11 cellular contexts compared by ENCODE assay signal in the genomic region with DNA sequence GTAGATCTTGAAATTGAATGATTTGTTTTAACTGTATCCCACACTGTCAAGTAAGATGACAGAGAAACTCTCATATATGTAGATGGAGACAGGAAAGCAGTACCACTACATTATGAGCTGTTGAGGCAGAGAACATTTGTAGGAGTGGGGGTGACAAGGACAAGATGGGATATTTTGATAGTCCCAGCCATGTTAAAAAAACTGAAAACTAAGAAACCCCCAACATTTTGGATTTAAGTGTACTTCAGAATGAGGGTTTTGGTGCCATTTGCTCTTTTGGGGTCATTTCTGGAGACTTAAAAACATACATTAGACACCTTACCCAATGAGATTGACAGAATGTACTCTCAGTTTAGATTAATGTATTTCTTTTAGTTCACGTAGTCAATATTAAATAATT.
DNase-seq lines count a peak whose midpoint lies in the region; ATAC-seq and TF ChIP-seq lines count a peak whose summit lies in the region.
"Had no signal": no experiment of that assay in that cellular context is flagged by ENCODE, and none has a peak within 500 bp of the region (broad histone marks: within the 10 kb centered on the region; RNA-seq: fewer than 3 reads in every experiment).

No MANE protein-coding gene starts in this region.

- H3K4me1 ChIP-seq in adipocyte (ENCODE audit: control insufficient read depth, insufficient read depth, low read length) (peaks cover 9% of the 10 kb centered on the region), mucosa of rectum (ENCODE audit: control insufficient read depth in 2 of 2, insufficient read depth in 2 of 2, low read length in 2 of 2) (peaks cover 5% of the 10 kb centered on the region in 2 donors), transverse colon (peaks cover 0 to 17% (median 7%) of the 10 kb centered on the region in 4 donors), uterus (no peaks in the 10 kb centered on the region)
- H3K4me1 ChIP-seq in naive thymus-derived CD4-positive, alpha-beta T cell (ENCODE audit: control insufficient read depth in 2 of 2, insufficient read depth in 2 of 2, low read length in 2 of 2) = peaks cover 4 to 5% of the 10 kb centered on the region in 2 donors

- H3K9me3 ChIP-seq in adipocyte (ENCODE audit: control insufficient read depth, low read length) (no peaks in the 10 kb centered on the region), mucosa of rectum (ENCODE audit: control insufficient read depth in 2 of 2, low read length in 2 of 2) (no peaks in the 10 kb centered on the region), transverse colon (no peaks in the 10 kb centered on the region), uterus (no peaks in the 10 kb centered on the region)
- no peaks in the 10 kb centered on the region for H3K9me3 ChIP-seq in naive thymus-derived CD4-positive, alpha-beta T cell (ENCODE audit: control insufficient read depth in 2 of 3, low read length in 3 of 3)
- H3K9me3 ChIP-seq: mucosa of descending colon had no signal

- no peak overlapping the region for H3K27ac Mint-ChIP-seq in activated naive CD4-positive, alpha-beta T cell treated with anti-CD3 and anti-CD28 coated beads, Interleukin-2, amount 10 ng/mL, durations not matched to agents 7 days and 5 days
- no peak overlapping the region for H3K27ac Mint-ChIP-seq in naive thymus-derived CD4-positive, alpha-beta T cell

- TF ChIP-seq CTCF in transverse colon (IDR thresholded peaks at IDR 0.05) (no peak), uterus (IDR thresholded peaks at IDR 0.05) (no peak)

- POLR2A ChIA-PET in naive thymus-derived CD4-positive, alpha-beta T cell (lab: Charles Lee) = no interaction called here

- no peak for TF ChIP-seq EP300 in transverse colon (IDR thresholded peaks at IDR 0.05; ENCODE audit: low read depth)

- CTCF ChIA-PET in activated naive CD4-positive, alpha-beta T cell treated with anti-CD3 and anti-CD28 coated beads, Interleukin-2, amount 10 ng/mL, durations not matched to agents 7 days and 5 days (lab: Charles Lee) = no interaction called here
- CTCF ChIA-PET in naive thymus-derived CD4-positive, alpha-beta T cell (lab: Charles Lee) = no interaction called here

- no peak for TF ChIP-seq POLR2A in transverse colon (IDR thresholded peaks at IDR 0.05)
- no peak for TF ChIP-seq POLR2A in uterus (IDR thresholded peaks at IDR 0.05)

- intact Hi-C loops in transverse colon (cut with DNase I; ENCODE audit: low total_unique reads) (no loop called here), uterus (cut with DNase I; ENCODE audit: low total_unique reads) (no loop called here)
- intact Hi-C loops in naive thymus-derived CD4-positive, alpha-beta T cell (cut with micrococcal nuclease) = loop anchor here (5.0 to 10.0 kb wide), 4 partner anchors 284 to 1836 kb away; a partner anchor contains a TSS

- H3K27ac ChIP-seq in mucosa of rectum (ENCODE audit: low read depth in 2 of 2, low read length in 2 of 2) (peak overlapping the region; percentile 44 to 78), transverse colon (peak overlapping the region; percentile 81 to 92 (median 86)), uterus (no peak overlapping the region)
- H3K27ac ChIP-seq in naive thymus-derived CD4-positive, alpha-beta T cell (ENCODE audit: low read depth, low read length) = no peak overlapping the region
- H3K27ac ChIP-seq: skin epidermis had no signal

- H3K9ac ChIP-seq in adipocyte (ENCODE audit: low read length) = no peak overlapping the region
- H3K9ac ChIP-seq in mucosa of rectum (ENCODE audit: low read depth in 1 of 2, low read length in 2 of 2) = peak overlapping the region; percentile 70 to 72

- peaks cover 75% of the 10 kb centered on the region for H3K27me3 Mint-ChIP-seq in activated naive CD4-positive, alpha-beta T cell treated with anti-CD3 and anti-CD28 coated beads, Interleukin-2, amount 10 ng/mL, durations not matched to agents 7 days and 5 days
- peaks cover 56 to 83% (median 68%) of the 10 kb centered on the region in 5 donors for H3K27me3 Mint-ChIP-seq in naive thymus-derived CD4-positive, alpha-beta T cell

- no peak for DNase-seq in activated naive CD4-positive, alpha-beta T cell treated with anti-CD3 and anti-CD28 coated beads, Interleukin-2, amount 10 ng/mL, durations not matched to agents 7 days and 5 days
- no peak for DNase-seq in activated naive CD4-positive, alpha-beta T cell treated with Interleukin-2 at 50 U/mL for 16 hours
- DNase-seq in adipocyte (ENCODE audit: low read depth) = no peak
- DNase-seq in transverse colon = no peak
- no peak for DNase-seq in uterus
- no peak for DNase-seq in naive thymus-derived CD4-positive, alpha-beta T cell
- DNase-seq in Ammon's horn (ENCODE audit: low spot score) = no peak
- DNase-seq: AML-193 had no signal

- ATAC-seq in naive thymus-derived CD4-positive, alpha-beta T cell = no peak

- H3K27me3 ChIP-seq in adipocyte (replicated peaks; ENCODE audit: control insufficient read depth, insufficient read depth, low read length) (no peaks in the 10 kb centered on the region), mucosa of rectum (ENCODE audit: control insufficient read depth in 2 of 2, insufficient read depth in 2 of 2, low read length in 2 of 2) (peaks cover 0 to 4% of the 10 kb centered on the region in 2 donors), transverse colon (no peaks in the 10 kb centered on the region), uterus (peaks cover 0 to 4% of the 10 kb centered on the region in 2 donors)
- H3K27me3 ChIP-seq in naive thymus-derived CD4-positive, alpha-beta T cell (ENCODE audit: control insufficient read depth in 2 of 2, insufficient read depth in 2 of 2, low read length in 2 of 2) = peaks cover 0 to 14% of the 10 kb centered on the region in 2 donors

- H3K9me3 Mint-ChIP-seq in activated naive CD4-positive, alpha-beta T cell treated with anti-CD3 and anti-CD28 coated beads, Interleukin-2, amount 10 ng/mL, durations not matched to agents 7 days and 5 days = no peaks in the 10 kb centered on the region
- peaks cover 0 to 1% (median 0%) of the 10 kb centered on the region in 11 donors for H3K9me3 Mint-ChIP-seq in naive thymus-derived CD4-positive, alpha-beta T cell

- peaks cover 1% of the 10 kb centered on the region for H3K36me3 Mint-ChIP-seq in activated naive CD4-positive, alpha-beta T cell treated with anti-CD3 and anti-CD28 coated beads, Interleukin-2, amount 10 ng/mL, durations not matched to agents 7 days and 5 days
- H3K36me3 Mint-ChIP-seq in naive thymus-derived CD4-positive, alpha-beta T cell = peaks cover 0 to 3% (median 0%) of the 10 kb centered on the region in 5 donors

- H3K4me3 Mint-ChIP-seq in activated naive CD4-positive, alpha-beta T cell treated with anti-CD3 and anti-CD28 coated beads, Interleukin-2, amount 10 ng/mL, durations not matched to agents 7 days and 5 days = peak overlapping the region; percentile 76
- H3K4me3 Mint-ChIP-seq in naive thymus-derived CD4-positive, alpha-beta T cell = peak overlapping the region in 5 of 10 donors; percentile 61 to 82 (median 78)

- in situ Hi-C loops in transverse colon (cut with MboI; ENCODE audit: low pct_ligation_motif_present in 1 of 4, low pct_unique_long_range_greater_than_20kb in 1 of 4, low sequenced_read_pairs in 3 of 4) = loop anchor here in 1 of 4 donors (10.0 kb wide), 1 partner anchor 526 kb away; no protein-coding TSS in a partner anchor

- 15 to 55% methylated on average over 1 of the region's 1 CpG for WGBS in transverse colon (ENCODE audit: low coverage in 1 of 2), 2 donors

- H3K4me3 ChIP-seq in adipocyte (ENCODE audit: low read length) (peak overlapping the region; percentile 83), mucosa of rectum (ENCODE audit: low read length in 2 of 2) (peak overlapping the region; percentile 64 to 82), transverse colon (peak overlapping the region in 3 of 4 donors; percentile 72 to 89 (median 74)), uterus (no peak overlapping the region)
- no peak overlapping the region for H3K4me3 ChIP-seq in naive thymus-derived CD4-positive, alpha-beta T cell (ENCODE audit: low read length)
- H3K4me3 ChIP-seq: mucosa of descending colon, skin epidermis had no signal

- peaks cover 29% of the 10 kb centered on the region for H3K4me1 Mint-ChIP-seq in activated naive CD4-positive, alpha-beta T cell treated with anti-CD3 and anti-CD28 coated beads, Interleukin-2, amount 10 ng/mL, durations not matched to agents 7 days and 5 days
- H3K4me1 Mint-ChIP-seq in naive thymus-derived CD4-positive, alpha-beta T cell = peaks cover 15 to 30% (median 24%) of the 10 kb centered on the region in 7 donors

- H3K36me3 ChIP-seq in adipocyte (ENCODE audit: control insufficient read depth, insufficient read depth, low read length, severe bottlenecking) (no peaks in the 10 kb centered on the region), mucosa of rectum (ENCODE audit: control insufficient read depth in 2 of 2, insufficient read depth in 2 of 2, low read length in 2 of 2) (no peaks in the 10 kb centered on the region), transverse colon (no peaks in the 10 kb centered on the region), uterus (no peaks in the 10 kb centered on the region)
- no peaks in the 10 kb centered on the region for H3K36me3 ChIP-seq in naive thymus-derived CD4-positive, alpha-beta T cell (ENCODE audit: control insufficient read depth in 2 of 3, insufficient read depth in 3 of 3, low read length in 3 of 3)

Comparison
In these comparisons a context has a peak if more than half of its experiments do, and no peak if none do; other contexts are left out.
1. H3K4me3 ChIP-seq: peak in adipocyte (single experiment), mucosa of rectum (2 of 2) and transverse colon (3 of 4); none in uterus (0 of 2) and naive thymus-derived CD4-positive, alpha-beta T cell (single experiment).
2. H3K27ac ChIP-seq: peak in mucosa of rectum (2 of 2) and transverse colon (4 of 4); none in uterus (0 of 2) and naive thymus-derived CD4-positive, alpha-beta T cell (single experiment).
3. intact Hi-C loops: an anchor here in naive thymus-derived CD4-positive, alpha-beta T cell (5.0 to 10.0 kb wide); none called in transverse colon and uterus.